Comparison of ENCODE assay signal across 8 cellular contexts in the genomic region with DNA sequence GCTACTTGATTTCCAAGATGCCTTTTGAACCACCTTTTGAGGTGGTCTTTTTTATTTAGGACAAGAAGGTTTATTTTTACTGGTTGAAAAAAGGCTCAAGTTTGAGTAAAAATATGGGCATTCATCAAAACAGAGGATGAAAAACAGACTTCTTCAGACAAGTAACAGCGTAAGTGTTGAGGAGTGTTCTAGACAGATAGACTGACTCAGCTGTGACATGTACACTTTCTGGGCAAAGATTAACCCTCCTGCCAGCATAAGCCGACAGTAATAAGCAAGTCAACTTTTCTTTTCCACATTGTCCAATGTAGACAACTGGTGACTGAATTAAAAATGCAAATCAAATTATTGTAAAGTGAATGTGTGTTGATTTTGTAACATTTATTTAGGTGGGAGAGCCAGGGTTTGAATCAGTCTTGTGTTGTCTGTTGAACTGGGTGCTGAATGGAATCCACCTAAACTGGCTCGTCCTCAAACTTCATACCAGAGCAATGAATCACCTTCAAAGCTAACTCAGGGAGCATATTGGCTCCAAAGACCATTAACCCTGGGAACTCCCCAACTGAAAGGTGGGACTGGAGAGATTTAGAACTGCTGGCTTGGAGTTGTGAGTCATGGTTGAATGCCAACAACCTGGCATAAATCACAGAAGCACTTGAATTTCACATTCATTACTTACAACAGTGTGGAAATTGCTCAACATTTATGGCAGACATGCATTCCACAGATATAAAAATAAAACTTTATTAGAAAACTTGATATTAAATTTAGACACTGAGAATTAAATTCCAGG.
A peak's percentile ranks its signal among the peaks of the same experiment; 100 is the strongest.
DNase-seq lines count a peak whose midpoint lies in the region; ATAC-seq and TF ChIP-seq lines count a peak whose summit lies in the region.

No MANE protein-coding gene starts in this region.

- no peaks in the 10 kb centered on the region for H3K27me3 ChIP-seq in body of pancreas

- peaks cover 16% of the 10 kb centered on the region for H3K4me1 ChIP-seq in body of pancreas

- intact Hi-C loops in body of pancreas (cut with DNase I) (no loop called here), left colon (cut with DNase I, micrococcal nuclease) (no loop called here)

- no peak for TF ChIP-seq CTCF in body of pancreas (IDR thresholded peaks at IDR 0.05)

- no peaks in the 10 kb centered on the region for H3K9me3 ChIP-seq in body of pancreas

- peak; percentile 85 for ATAC-seq in body of pancreas
- ATAC-seq in left colon: peak; percentile 96
- ATAC-seq in HG03469 (IDR thresholded peaks at IDR 0.05; ENCODE audit: unreplicated experiment): no peak

- H3K27ac ChIP-seq in body of pancreas: peak overlapping the region in 3 of 4 donors; percentile 22 to 63 (median 43)

- DNase-seq in A172 (ENCODE audit: low spot score) (peak; percentile 98), HK-2 (ENCODE audit: unreplicated experiment) (peak; percentile 68), body of pancreas (peak in 3 of 4 donors; percentile 23 to 66 (median 38)), left colon (peak in 1 of 2 donors; percentile 56), hippocampal formation (lab: John Stamatoyannopoulos, UW) (no peak), pons (ENCODE audit: low spot score) (no peak)
- no peak for DNase-seq in activated naive CD4-positive, alpha-beta T cell treated with Interleukin-2 at 50 U/mL for 16 hours

- WGBS in body of pancreas, 2 donors: 38 to 39% methylated on average over 3 of the region's 3 CpGs

- TF ChIP-seq POLR2A in body of pancreas (IDR thresholded peaks at IDR 0.05): no peak

- no peak overlapping the region for H3K4me3 ChIP-seq in body of pancreas

- no peaks in the 10 kb centered on the region for H3K36me3 ChIP-seq in body of pancreas (replicated peaks in 1 of 2; ENCODE audit: insufficient read depth in 1 of 2, low read depth in 2 of 2)

Comparison
In these comparisons a context has a peak if more than half of its experiments do, and no peak if none do; other contexts are left out.
1. DNase-seq: peak in A172 (single experiment), HK-2 (single experiment) and body of pancreas (3 of 4); none in hippocampal formation (0 of 2), pons (single experiment) and activated naive CD4-positive, alpha-beta T cell treated with Interleukin-2 at 50 U/mL for 16 hours (single experiment).